In genomic region chr16:88754109-88754911, GRCh38 we compare ENCODE assay signal across 1 cellular context.
TF ChIP-seq lines count a peak whose summit lies in the region.

No MANE protein-coding gene starts in this region.

TF ChIP-seq in GM23338, 12 proteins besides CTCF, POLR2A, EP300 and RAD21 (continued from another document):
- TF ChIP-seq ZNF462 (CRISPR knock-in tag; IDR thresholded peaks at IDR 0.05) = no peak
- no peak for TF ChIP-seq EZH2phosphoT487 (IDR thresholded peaks at IDR 0.05; ENCODE audit: unreplicated experiment)
- TF ChIP-seq JUNB (IDR thresholded peaks at IDR 0.05; ENCODE audit: unreplicated experiment) = no peak
- no peak for TF ChIP-seq EZH2 (IDR thresholded peaks at IDR 0.05; ENCODE audit: low read depth, unreplicated experiment)
- no peak for TF ChIP-seq REST (IDR thresholded peaks at IDR 0.05; ENCODE audit: unreplicated experiment)
- TF ChIP-seq NANOG (IDR thresholded peaks at IDR 0.05; ENCODE audit: borderline replicate concordance) = no peak
- TF ChIP-seq STAT1 (IDR thresholded peaks at IDR 0.05; ENCODE audit: unreplicated experiment) = no peak
- no peak for TF ChIP-seq POLR2AphosphoS5 (IDR thresholded peaks at IDR 0.05; ENCODE audit: low read depth)
